In the genomic region with DNA sequence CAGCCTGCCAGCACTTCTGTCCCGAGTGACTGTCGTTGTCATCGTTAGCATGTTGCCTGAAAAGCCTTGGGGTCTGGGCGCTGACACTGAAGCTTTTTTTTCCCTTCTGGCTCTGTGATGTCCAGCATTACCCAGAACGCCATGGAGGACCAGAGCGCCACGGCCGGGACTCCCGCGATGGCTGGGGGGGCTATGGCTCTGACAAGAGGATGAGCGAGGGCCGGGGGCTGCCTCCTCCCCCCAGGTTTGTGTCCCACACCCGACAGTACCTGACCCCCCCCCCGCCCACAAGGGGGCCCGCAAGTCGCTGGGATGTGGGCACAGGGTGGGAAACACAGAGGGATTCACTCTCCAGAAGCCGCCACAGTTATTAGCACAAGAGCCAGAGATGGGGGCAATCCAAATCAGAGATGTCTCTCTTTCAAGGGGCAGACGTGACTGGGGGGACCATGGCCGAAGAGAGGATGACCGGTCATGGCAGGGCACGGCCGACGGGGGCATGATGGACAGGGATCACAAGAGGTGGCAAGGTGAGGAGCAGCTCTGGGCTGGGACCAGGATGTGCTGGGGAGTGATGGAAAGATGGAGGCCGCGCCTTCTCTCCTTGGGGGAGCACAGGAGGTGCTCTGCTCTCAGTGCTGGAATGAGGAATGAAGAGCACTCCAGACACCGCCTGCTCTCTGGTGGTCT, we compare ENCODE assay signal across 1 cellular context.
TF ChIP-seq lines count a peak whose summit lies in the region.

No MANE protein-coding gene starts in this region.

TF ChIP-seq in GM12891, 5 proteins besides CTCF, POLR2A, EP300 and RAD21:
- no peak for TF ChIP-seq POU2F2 (IDR thresholded peaks at IDR 0.05; ENCODE audit: low read depth, low read length)
- no peak for TF ChIP-seq PAX5 (IDR thresholded peaks at IDR 0.05; ENCODE audit: insufficient read depth, low read length, severe bottlenecking)
- no peak for TF ChIP-seq POLR2AphosphoS5 (IDR thresholded peaks at IDR 0.05; ENCODE audit: low read depth, low read length)
- TF ChIP-seq SPI1 (IDR thresholded peaks at IDR 0.05; ENCODE audit: low read depth, low read length), result no peak
TF ChIP-seq in GM12891: peak in this region for 0.
